12 cellular contexts compared by ENCODE assay signal in the genomic region with DNA sequence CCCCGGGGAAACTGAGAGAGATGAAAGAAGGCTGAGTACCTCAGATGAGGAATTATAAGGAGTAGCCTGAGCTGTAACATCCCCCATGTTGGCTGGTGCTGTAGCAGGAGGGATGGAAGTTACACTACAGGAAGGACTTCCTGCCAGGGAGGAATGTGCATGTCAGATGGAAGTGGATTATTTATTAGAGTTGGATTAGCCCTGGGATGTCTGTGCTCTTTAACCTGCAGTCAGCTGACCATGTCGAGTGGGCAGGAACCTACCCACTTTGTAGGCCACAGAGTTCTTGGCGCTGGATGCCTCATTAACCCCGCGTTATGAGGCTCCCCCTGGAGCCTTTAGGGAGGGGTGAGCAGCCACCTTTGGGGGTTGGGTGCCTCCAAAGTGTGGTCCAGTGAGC. TPM values are rescaled to one million over a fixed set of nuclear protein-coding genes. Genes with fewer than 3 reads are reported as not detected.
DNase-seq lines count a peak whose midpoint lies in the region; ATAC-seq and TF ChIP-seq lines count a peak whose summit lies in the region.
"Had no signal": no experiment of that assay in that cellular context is flagged by ENCODE, and none has a peak within 500 bp of the region (broad histone marks: within the 10 kb centered on the region; RNA-seq: fewer than 3 reads in every experiment).

No MANE protein-coding gene starts in this region.

- peak; percentile 33 for ATAC-seq in stimulated activated naive CD8-positive, alpha-beta T cell treated with anti-CD3 and anti-CD28 coated beads, Interleukin-15, Interleukin-2, amounts not matched to agents 100 U/mL and 50 U/mL, for 24 hours
- no peak for ATAC-seq in GM21423 (IDR thresholded peaks at IDR 0.05; ENCODE audit: unreplicated experiment)

- H3K9me3 ChIP-seq in OCI-LY7 (ENCODE audit: low read length), result no peaks in the 10 kb centered on the region
- H3K9me3 ChIP-seq: ovary, SJSA1 had no signal

- peak overlapping the region; percentile 5; the same call in 1 of the 2 replicates for H2AFZ ChIP-seq in OCI-LY7 (ENCODE audit: low read length)

- H3K9me2 ChIP-seq in OCI-LY7 (ENCODE audit: insufficient read depth, low read length), result no peaks in the 10 kb centered on the region

- no peak for DNase-seq in activated CD4-positive, alpha-beta T cell treated with anti-CD3 and anti-CD28 coated beads, Interleukin-2, amount 10 ng/mL, durations not matched to agents 24 days and 14 days
- no peak for DNase-seq in activated CD4-positive, alpha-beta T cell treated with anti-CD3 and anti-CD28 coated beads for 48 hours
- DNase-seq in OCI-LY7 (ENCODE audit: low spot score), result no peak
- DNase-seq in epithelial cell of proximal tubule (ENCODE audit: low read depth), result peak; percentile 86
- peak; percentile 60 for DNase-seq in stimulated activated naive CD8-positive, alpha-beta T cell treated with anti-CD3 and anti-CD28 coated beads, Interleukin-15, Interleukin-2, amounts not matched to agents 100 U/mL and 50 U/mL, for 24 hours
- no peak for DNase-seq in GM19240 (ENCODE audit: insufficient read length, low spot score)
- DNase-seq in NCI-H1436 (lab: John Stamatoyannopoulos, UW), result no peak
- DNase-seq: amygdala, NCI-H2081, ovary had no signal

- peaks cover 61% of the 10 kb centered on the region for H3K79me2 ChIP-seq in OCI-LY7 (ENCODE audit: insufficient read depth, low read depth, low read length)

- peak overlapping the region; percentile 20 for H3K27ac Mint-ChIP-seq in activated CD4-positive, alpha-beta T cell treated with anti-CD3 and anti-CD28 coated beads, Interleukin-2, amount 10 ng/mL, durations not matched to agents 24 days and 14 days

- peaks cover 19% of the 10 kb centered on the region; the same call in 1 of the 2 replicates for H3K36me3 ChIP-seq in OCI-LY7 (ENCODE audit: insufficient read depth, low read length)
- H3K36me3 ChIP-seq: ovary, SJSA1 had no signal

- H3K9me3 Mint-ChIP-seq in activated CD4-positive, alpha-beta T cell treated with anti-CD3 and anti-CD28 coated beads, Interleukin-2, amount 10 ng/mL, durations not matched to agents 24 days and 14 days, result no peaks in the 10 kb centered on the region

- H3K27ac ChIP-seq in OCI-LY7 (ENCODE audit: low read depth, low read length, poor library complexity, severe bottlenecking), result peak overlapping the region; percentile 95
- H3K27ac ChIP-seq: ovary, SJSA1 had no signal

- H3K36me3 Mint-ChIP-seq in activated CD4-positive, alpha-beta T cell treated with anti-CD3 and anti-CD28 coated beads, Interleukin-2, amount 10 ng/mL, durations not matched to agents 24 days and 14 days (ENCODE audit: low read depth), result no peaks in the 10 kb centered on the region

- peak overlapping the region; percentile 78 for H3K4me3 ChIP-seq in OCI-LY7 (ENCODE audit: low read depth, low read length, poor library complexity, severe bottlenecking)
- H3K4me3 ChIP-seq in epithelial cell of proximal tubule (ENCODE audit: low read depth, low read length), result no peak overlapping the region
- H3K4me3 ChIP-seq: ovary, SJSA1 had no signal

- BruUV-seq in OCI-LY7 (replicated peaks; lab: Mats Ljungman, UMichigan), result no TSS peak

- no peak overlapping the region for H3K4me3 Mint-ChIP-seq in activated CD4-positive, alpha-beta T cell treated with anti-CD3 and anti-CD28 coated beads, Interleukin-2, amount 10 ng/mL, durations not matched to agents 24 days and 14 days

- H3K4me2 ChIP-seq in OCI-LY7 (ENCODE audit: low read length), result peak overlapping the region; percentile 85

- CTCF ChIA-PET in OCI-LY7 (lab: Charles Lee; ENCODE audit: unreplicated experiment), result no interaction called here

- no peaks in the 10 kb centered on the region for H3K27me3 Mint-ChIP-seq in activated CD4-positive, alpha-beta T cell treated with anti-CD3 and anti-CD28 coated beads, Interleukin-2, amount 10 ng/mL, durations not matched to agents 24 days and 14 days

- peaks cover 55% of the 10 kb centered on the region for H3K4me1 Mint-ChIP-seq in activated CD4-positive, alpha-beta T cell treated with anti-CD3 and anti-CD28 coated beads, Interleukin-2, amount 10 ng/mL, durations not matched to agents 24 days and 14 days

- TF ChIP-seq CTCF in OCI-LY7 (conservative IDR thresholded peaks at IDR 0.05; ENCODE audit: low read length) (no peak), epithelial cell of proximal tubule (conservative IDR thresholded peaks at IDR 0.05; ENCODE audit: low read depth, low read length) (peak; percentile 5)

- H4K20me1 ChIP-seq in OCI-LY7 (ENCODE audit: insufficient read depth, low read length), result no peaks in the 10 kb centered on the region

- peaks cover 77% of the 10 kb centered on the region for H3K4me1 ChIP-seq in OCI-LY7 (ENCODE audit: insufficient read depth, low read length, poor library complexity, severe bottlenecking)

- intact Hi-C loops in activated CD4-positive, alpha-beta T cell treated with anti-CD3 and anti-CD28 coated beads, Interleukin-2, amount 10 ng/mL, durations not matched to agents 24 days and 14 days (cut with micrococcal nuclease), result no loop called here
- intact Hi-C loops in OCI-LY7 (cut with micrococcal nuclease; ENCODE audit: unreplicated experiment), result loop anchor here (5.0 kb wide), 2 partner anchors 185 to 340 kb away; a partner anchor contains a TSS

- POLR2A ChIA-PET in OCI-LY7 (lab: Charles Lee), result interaction anchor here (0.5 to 1.7 kb wide), 3 partner anchors 42 to 617 kb away, joined by 3 to 9 read pairs (median 4); a partner anchor contains a TSS

RNA-seq across cellular contexts. Expression of a gene that starts 0.8 kb away (rescaled TPM):
- total RNA-seq in activated CD4-positive, alpha-beta T cell treated with anti-CD3 and anti-CD28 coated beads, Interleukin-2, amount 10 ng/mL, durations not matched to agents 24 days and 14 days, result 12.1 and 12.7 TPM in 2 replicates
- total RNA-seq in OCI-LY7 (2014; rRNA removed; shearing (Covaris generic)), result 77.8 and 81.2 TPM in 2 replicates
- total RNA-seq in OCI-LY7 (2022), result 196 and 205 TPM in 2 replicates
- 1.4 and 3.5 TPM in 2 replicates for total RNA-seq in epithelial cell of proximal tubule

RNA-seq across cellular contexts. Expression of a gene that starts 38.1 kb away (rescaled TPM):
- 105 and 110 TPM in 2 replicates for total RNA-seq in activated CD4-positive, alpha-beta T cell treated with anti-CD3 and anti-CD28 coated beads, Interleukin-2, amount 10 ng/mL, durations not matched to agents 24 days and 14 days
- 12.9 and 14.3 TPM in 2 replicates for total RNA-seq in OCI-LY7 (2014; rRNA removed; shearing (Covaris generic))
- total RNA-seq in OCI-LY7 (2022) (5.0 and 6.5 TPM in 2 replicates), epithelial cell of proximal tubule (358 and 433 TPM in 2 replicates)

RNA-seq across cellular contexts. Expression of a gene that starts 41.3 kb away (rescaled TPM):
- 61.0 and 67.9 TPM in 2 replicates for total RNA-seq in activated CD4-positive, alpha-beta T cell treated with anti-CD3 and anti-CD28 coated beads, Interleukin-2, amount 10 ng/mL, durations not matched to agents 24 days and 14 days
- 8.5 and 11.0 TPM in 2 replicates for total RNA-seq in OCI-LY7 (2014; rRNA removed; shearing (Covaris generic))
- 22.5 and 26.1 TPM in 2 replicates for total RNA-seq in OCI-LY7 (2022)
- total RNA-seq in epithelial cell of proximal tubule, result 7.4 and 16.6 TPM in 2 replicates

Comparison
In these comparisons a context has a peak if more than half of its experiments do, and no peak if none do; other contexts are left out.
1. DNase-seq: peak in epithelial cell of proximal tubule (single experiment) and stimulated activated naive CD8-positive, alpha-beta T cell treated with anti-CD3 and anti-CD28 coated beads, Interleukin-15, Interleukin-2, amounts not matched to agents 100 U/mL and 50 U/mL, for 24 hours (single experiment); none in activated CD4-positive, alpha-beta T cell treated with anti-CD3 and anti-CD28 coated beads, Interleukin-2, amount 10 ng/mL, durations not matched to agents 24 days and 14 days (single experiment), activated CD4-positive, alpha-beta T cell treated with anti-CD3 and anti-CD28 coated beads for 48 hours (single experiment), OCI-LY7 (single experiment), GM19240 (single experiment) and NCI-H1436 (single experiment).